In genomic region chr16:81846105-81846504, GRCh38 we compare ENCODE assay signal across 18 cellular contexts.
"Had no signal": no experiment of that assay in that cellular context is flagged by ENCODE, and none has a peak within 500 bp of the region (broad histone marks: within the 10 kb centered on the region; RNA-seq: fewer than 3 reads in every experiment).

No MANE protein-coding gene starts in this region.

- H3K4me1 Mint-ChIP-seq: nephron had no signal

- H3K36me3 Mint-ChIP-seq: activated naive CD4-positive, alpha-beta T cell treated with anti-CD3 and anti-CD28 coated beads, Interleukin-2, amount 50 U/mL, for 72 hours had no signal

- H3K27me3 ChIP-seq: brain microvascular endothelial cell, right lobe of liver, testis had no signal

- H3K9me3 Mint-ChIP-seq: activated naive CD4-positive, alpha-beta T cell treated with anti-CD3 and anti-CD28 coated beads, Interleukin-2, amount 50 U/mL, for 72 hours; nephron; stimulated activated naive CD8-positive, alpha-beta T cell treated with anti-CD3 and anti-CD28 coated beads, Interleukin-15, amount 100 ng/mL, for 72 hours; T-helper 1 cell treated with Interleukin-12 subunit alpha and Interleukin-12 subunit beta and Interleukin-4 antibody, amounts not matched to agents 30 μg/mL and 1 μg/mL, for 36 hours had no signal

- DNase-seq: activated CD4-positive, alpha-beta T cell treated with anti-CD3 and anti-CD28 coated beads, Interleukin-2, amount 50 U/mL, for 1 hour; activated effector memory CD4-positive, alpha-beta T cell treated with Interleukin-2 at 50 U/mL for 16 hours; activated T-cell treated with anti-CD3 and anti-CD28 coated beads, Interleukin-2, amount 50 U/mL, for 1 hour; amygdala; brain microvascular endothelial cell; hypothalamus; left cardiac atrium; mucosa of descending colon; psoas muscle; right lobe of liver; stimulated activated CD4-positive, alpha-beta T cell treated with anti-CD3 and anti-CD28 coated beads, Interleukin-12 subunit alpha, Interleukin-12 subunit beta, amount 100 ng/mL, for 4 hours; stimulated activated naive CD8-positive, alpha-beta T cell treated with anti-CD3 and anti-CD28 coated beads, Interleukin-15, amount 100 ng/mL, for 72 hours; testis had no signal

- ATAC-seq: activated naive CD4-positive, alpha-beta T cell treated with anti-CD3 and anti-CD28 coated beads, Interleukin-2, amount 50 U/mL, for 72 hours; esophagus mucosa; left cardiac atrium; mucosa of descending colon; psoas muscle; right lobe of liver; stimulated activated naive CD8-positive, alpha-beta T cell treated with anti-CD3 and anti-CD28 coated beads, Interleukin-15, amount 100 ng/mL, for 72 hours had no signal

- H3K4me3 Mint-ChIP-seq: nephron; stimulated activated naive CD8-positive, alpha-beta T cell treated with anti-CD3 and anti-CD28 coated beads, Interleukin-15, amount 100 ng/mL, for 72 hours; T-helper 1 cell treated with Interleukin-12 subunit alpha and Interleukin-12 subunit beta and Interleukin-4 antibody, amounts not matched to agents 30 μg/mL and 1 μg/mL, for 36 hours had no signal

- H3K4me3 ChIP-seq: lung, mucosa of descending colon, psoas muscle, right lobe of liver, testis had no signal

- H3K36me3 ChIP-seq: brain microvascular endothelial cell, right lobe of liver had no signal

- H3K27ac Mint-ChIP-seq: activated naive CD4-positive, alpha-beta T cell treated with anti-CD3 and anti-CD28 coated beads, Interleukin-2, amount 50 U/mL, for 72 hours; nephron; stimulated activated naive CD8-positive, alpha-beta T cell treated with anti-CD3 and anti-CD28 coated beads, Interleukin-15, amount 100 ng/mL, for 72 hours; T-helper 1 cell treated with Interleukin-12 subunit alpha and Interleukin-12 subunit beta and Interleukin-4 antibody, amounts not matched to agents 30 μg/mL and 1 μg/mL, for 36 hours had no signal
